In the genomic region with DNA sequence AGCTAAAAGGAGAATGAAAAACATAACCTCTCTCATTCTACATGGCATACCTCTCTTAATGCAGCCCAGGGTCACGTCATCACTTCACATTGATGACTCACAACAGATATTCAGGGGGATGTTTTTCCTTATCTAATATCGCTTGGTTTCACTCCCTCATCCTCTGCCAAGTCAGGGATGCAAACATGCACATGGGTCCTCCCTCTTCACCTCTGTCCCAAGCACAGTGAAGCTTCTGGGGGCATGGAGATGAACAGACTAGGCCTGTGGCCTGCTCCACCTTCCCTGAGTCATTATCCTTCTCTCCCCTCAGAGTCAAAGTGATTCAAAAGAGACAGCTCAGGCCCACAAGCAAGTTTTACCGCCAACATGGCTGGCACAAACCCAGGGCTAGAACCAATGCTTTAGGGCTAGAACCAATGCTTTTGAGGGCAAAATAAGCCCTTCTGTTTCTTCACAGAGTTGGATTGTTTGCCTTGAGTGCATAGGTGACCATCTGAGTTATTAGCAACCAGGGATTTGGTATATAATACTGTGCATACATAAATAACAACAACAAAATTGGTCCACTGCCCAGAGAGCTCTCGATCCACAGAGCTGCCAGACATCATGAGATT, we compare ENCODE assay signal across 9 cellular contexts. TPM values are rescaled to one million over a fixed set of nuclear protein-coding genes. Genes with fewer than 3 reads are reported as not detected.
A peak's percentile ranks its signal among the peaks of the same experiment; 100 is the strongest.
DNase-seq lines count a peak whose midpoint lies in the region; ATAC-seq and TF ChIP-seq lines count a peak whose summit lies in the region.
"Had no signal": no experiment of that assay in that cellular context is flagged by ENCODE, and none has a peak within 500 bp of the region (broad histone marks: within the 10 kb centered on the region; RNA-seq: fewer than 3 reads in every experiment).

No MANE protein-coding gene starts in this region.

- peaks cover 10% of the 10 kb centered on the region for H3K27me3 Mint-ChIP-seq in dendritic cell treated with granulocyte-macrophage colony-stimulating factor and Interleukin-4, amounts not matched to agents 40 ng/mL and 50 ng/mL, for 4 days
- peaks cover 0 to 2% of the 10 kb centered on the region in 2 donors for H3K27me3 Mint-ChIP-seq in natural killer cell treated with Interleukin-12 subunit alpha and Interleukin-12 subunit beta and Interleukin-15 and Interleukin-18, amount 100 ng/mL, for 72 hours
- H3K27me3 Mint-ChIP-seq in neural progenitor cell (ENCODE audit: insufficient read depth, low read depth) = peaks cover 14% of the 10 kb centered on the region

- CTCF ChIA-PET in AG04450 (lab: Charles Lee) = interaction anchor here (0.8 to 4.0 kb wide), 2 partner anchors 29 to 96 kb away, joined by 4 to 37 read pairs; no protein-coding TSS in a partner anchor

- intact Hi-C loops in dendritic cell treated with granulocyte-macrophage colony-stimulating factor and Interleukin-4, amounts not matched to agents 40 ng/mL and 50 ng/mL, for 4 days (cut with micrococcal nuclease) = no loop called here

- H3K27ac ChIP-seq in AG04450 (ENCODE audit: low read depth, low read length) = peak overlapping the region; percentile 99
- H3K27ac ChIP-seq in neural progenitor cell = no peak overlapping the region
- H3K27ac ChIP-seq: neutrophil had no signal

- peaks cover 42% of the 10 kb centered on the region for H3K4me1 Mint-ChIP-seq in dendritic cell treated with granulocyte-macrophage colony-stimulating factor and Interleukin-4, amounts not matched to agents 40 ng/mL and 50 ng/mL, for 4 days (ENCODE audit: low read depth)
- H3K4me1 Mint-ChIP-seq in natural killer cell treated with Interleukin-12 subunit alpha and Interleukin-12 subunit beta and Interleukin-15 and Interleukin-18, amount 100 ng/mL, for 72 hours (ENCODE audit: low read depth in 2 of 2) = peaks cover 45% of the 10 kb centered on the region in 2 donors
- peaks cover 32% of the 10 kb centered on the region for H3K4me1 Mint-ChIP-seq in neural progenitor cell

- H3K9me3 Mint-ChIP-seq in dendritic cell treated with granulocyte-macrophage colony-stimulating factor and Interleukin-4, amounts not matched to agents 40 ng/mL and 50 ng/mL, for 4 days = no peaks in the 10 kb centered on the region
- no peaks in the 10 kb centered on the region for H3K9me3 Mint-ChIP-seq in natural killer cell treated with Interleukin-12 subunit alpha and Interleukin-12 subunit beta and Interleukin-15 and Interleukin-18, amount 100 ng/mL, for 72 hours
- no peaks in the 10 kb centered on the region for H3K9me3 Mint-ChIP-seq in neural progenitor cell

- no peaks in the 10 kb centered on the region for H3K36me3 Mint-ChIP-seq in dendritic cell treated with granulocyte-macrophage colony-stimulating factor and Interleukin-4, amounts not matched to agents 40 ng/mL and 50 ng/mL, for 4 days (ENCODE audit: low read depth)
- peaks cover 4% of the 10 kb centered on the region for H3K36me3 Mint-ChIP-seq in natural killer cell treated with Interleukin-12 subunit alpha and Interleukin-12 subunit beta and Interleukin-15 and Interleukin-18, amount 100 ng/mL, for 72 hours
- H3K36me3 Mint-ChIP-seq in neural progenitor cell = no peaks in the 10 kb centered on the region

- H3F3A ChIP-seq in neural progenitor cell (ENCODE audit: low read depth) = peaks cover 28% of the 10 kb centered on the region

- H3K4me3 Mint-ChIP-seq in dendritic cell treated with granulocyte-macrophage colony-stimulating factor and Interleukin-4, amounts not matched to agents 40 ng/mL and 50 ng/mL, for 4 days = no peak overlapping the region
- peak overlapping the region; percentile 70 for H3K4me3 Mint-ChIP-seq in natural killer cell treated with Interleukin-12 subunit alpha and Interleukin-12 subunit beta and Interleukin-15 and Interleukin-18, amount 100 ng/mL, for 72 hours
- H3K4me3 Mint-ChIP-seq in neural progenitor cell = no peak overlapping the region

- ATAC-seq in natural killer cell treated with Interleukin-12 subunit alpha and Interleukin-12 subunit beta and Interleukin-15 and Interleukin-18, amount 100 ng/mL, for 72 hours = no peak
- no peak for ATAC-seq in GM18517 (IDR thresholded peaks at IDR 0.05; ENCODE audit: unreplicated experiment)

- H4K20me1 ChIP-seq in neural progenitor cell (ENCODE audit: low read depth) = peaks cover 19% of the 10 kb centered on the region

- no peaks in the 10 kb centered on the region for H3K36me3 ChIP-seq in neural progenitor cell
- H3K36me3 ChIP-seq: neutrophil had no signal

- POLR2A ChIA-PET in AG04450 (lab: Yijun Ruan, JAX) = interaction anchor here (0.6 to 8.7 kb wide), 6 partner anchors 10 to 155 kb away, joined by 4 to 201 read pairs (median 5); a partner anchor contains a TSS

- H3K4me2 ChIP-seq in neural progenitor cell = no peak overlapping the region

- no peak overlapping the region for H3K9ac ChIP-seq in neural progenitor cell

- H3K79me2 ChIP-seq in neural progenitor cell (ENCODE audit: low read depth) = no peaks in the 10 kb centered on the region

- DNase-seq in AG04450 (ENCODE audit: low read depth, low spot score) = no peak
- peak; percentile 96 for DNase-seq in NCI-H226
- DNase-seq in natural killer cell treated with Interleukin-12 subunit alpha and Interleukin-12 subunit beta and Interleukin-15 and Interleukin-18, amount 100 ng/mL, for 72 hours (ENCODE audit: low spot score) = peak; percentile 44
- DNase-seq in MV-4-11 (lab: John Stamatoyannopoulos, UW) = no peak
- DNase-seq in stimulated activated CD4-positive, alpha-beta T cell treated with anti-CD3 and anti-CD28 coated beads, Interleukin-4, amount 100 ng/mL, for 4 hours = no peak
- no peak for DNase-seq in neural progenitor cell (ENCODE audit: low spot score)

- H3K4me3 ChIP-seq in AG04450 (ENCODE audit: low read depth, low read length) (no peak overlapping the region), neural progenitor cell (no peak overlapping the region)

- H2AFZ ChIP-seq in neural progenitor cell (replicated peaks) = no peak overlapping the region

- TF ChIP-seq CTCF in AG04450 (IDR thresholded peaks at IDR 0.05; ENCODE audit: low read depth, low read length) = no peak
- no peak for TF ChIP-seq CTCF in neural progenitor cell (IDR thresholded peaks at IDR 0.05)

- H3K27ac Mint-ChIP-seq in dendritic cell treated with granulocyte-macrophage colony-stimulating factor and Interleukin-4, amounts not matched to agents 40 ng/mL and 50 ng/mL, for 4 days = peak overlapping the region; percentile 86
- H3K27ac Mint-ChIP-seq in natural killer cell treated with Interleukin-12 subunit alpha and Interleukin-12 subunit beta and Interleukin-15 and Interleukin-18, amount 100 ng/mL, for 72 hours = peak overlapping the region; percentile 89 to 97
- no peak overlapping the region for H3K27ac Mint-ChIP-seq in neural progenitor cell

- H3K9me3 ChIP-seq in AG04450 (ENCODE audit: control insufficient read depth, insufficient read depth, low read length) (no peaks in the 10 kb centered on the region; the same call in 1 of the 2 replicates), neural progenitor cell (ENCODE audit: low read depth) (no peaks in the 10 kb centered on the region)
- H3K9me3 ChIP-seq: neutrophil had no signal

- H3K27me3 ChIP-seq in AG04450 (ENCODE audit: control insufficient read depth, insufficient read depth, low read length) = no peaks in the 10 kb centered on the region
- peaks cover 99% of the 10 kb centered on the region for H3K27me3 ChIP-seq in neural progenitor cell

- H3K4me1 ChIP-seq in neural progenitor cell = peaks cover 18% of the 10 kb centered on the region

RNA-seq across cellular contexts. Expression of a gene that starts 2.2 kb away (rescaled TPM):
- polyA plus RNA-seq in AG04450 (2011; rRNA removed) = 82.6 and 146 TPM in 2 replicates
- 63.5 and 64.1 TPM in 2 replicates for polyA minus RNA-seq in AG04450 (2011; rRNA and poly(A)+ RNA removed)
- 1,000 to 10,000 TPM in 1 of 2 donors, 100 to 1,000 TPM in 1; 549 to 1,013 TPM for total RNA-seq in natural killer cell treated with Interleukin-12 subunit alpha and Interleukin-12 subunit beta and Interleukin-15 and Interleukin-18, amount 100 ng/mL, for 72 hours
- total RNA-seq in neural progenitor cell (ENCODE audit: low replicate concordance) = 1.3 TPM in 1 of 2 replicates, not detected in the other

RNA-seq across cellular contexts. Expression of a gene that starts 16.9 kb away (rescaled TPM):
- not detected in 2 replicates for polyA plus RNA-seq in AG04450 (2011; rRNA removed)
- polyA minus RNA-seq in AG04450 (2011; rRNA and poly(A)+ RNA removed) = not detected in 2 replicates
- 1 to 10 TPM in 1 of 2 donors, under 1 TPM in 1; 0.70 to 4.2 TPM for total RNA-seq in natural killer cell treated with Interleukin-12 subunit alpha and Interleukin-12 subunit beta and Interleukin-15 and Interleukin-18, amount 100 ng/mL, for 72 hours
- not detected in 2 replicates for total RNA-seq in neural progenitor cell (ENCODE audit: low replicate concordance)

RNA-seq across cellular contexts. Expression of a gene that starts 19.4 kb away (rescaled TPM):
- 153 and 250 TPM in 2 replicates for polyA plus RNA-seq in AG04450 (2011; rRNA removed)
- 51.3 and 58.4 TPM in 2 replicates for polyA minus RNA-seq in AG04450 (2011; rRNA and poly(A)+ RNA removed)
- 100 to 1,000 TPM in 1 of 2 donors, 10 to 100 TPM in 1; 58.5 to 148 TPM for total RNA-seq in natural killer cell treated with Interleukin-12 subunit alpha and Interleukin-12 subunit beta and Interleukin-15 and Interleukin-18, amount 100 ng/mL, for 72 hours
- 1.9 and 2.4 TPM in 2 replicates for total RNA-seq in neural progenitor cell (ENCODE audit: low replicate concordance)

RNA-seq across cellular contexts. Expression of a gene that starts 26.3 kb away (rescaled TPM):
- 0.10 and 0.38 TPM in 2 replicates for polyA plus RNA-seq in AG04450 (2011; rRNA removed)
- polyA minus RNA-seq in AG04450 (2011; rRNA and poly(A)+ RNA removed) = not detected in 2 replicates
- under 1 TPM in 1 of 2 donors, not detected in 1; 0.36 TPM for total RNA-seq in natural killer cell treated with Interleukin-12 subunit alpha and Interleukin-12 subunit beta and Interleukin-15 and Interleukin-18, amount 100 ng/mL, for 72 hours
- not detected in 2 replicates for total RNA-seq in neural progenitor cell (ENCODE audit: low replicate concordance)

RNA-seq across cellular contexts. Expression of a gene that starts 32.3 kb away (rescaled TPM):
- 0.66 TPM in 1 of 2 replicates, not detected in the other for polyA plus RNA-seq in AG04450 (2011; rRNA removed)
- 0.91 and 1.1 TPM in 2 replicates for polyA minus RNA-seq in AG04450 (2011; rRNA and poly(A)+ RNA removed)
- total RNA-seq in natural killer cell treated with Interleukin-12 subunit alpha and Interleukin-12 subunit beta and Interleukin-15 and Interleukin-18, amount 100 ng/mL, for 72 hours = 10 to 100 TPM in 1 of 2 donors, 1 to 10 TPM in 1; 6.3 to 22.4 TPM
- total RNA-seq in neural progenitor cell (ENCODE audit: low replicate concordance) = not detected in 2 replicates

Comparison
In these comparisons a context has a peak if more than half of its experiments do, and no peak if none do; other contexts are left out.
1. DNase-seq: peak in NCI-H226 (single experiment) and natural killer cell treated with Interleukin-12 subunit alpha and Interleukin-12 subunit beta and Interleukin-15 and Interleukin-18, amount 100 ng/mL, for 72 hours (single experiment); none in AG04450 (single experiment), MV-4-11 (single experiment), stimulated activated CD4-positive, alpha-beta T cell treated with anti-CD3 and anti-CD28 coated beads, Interleukin-4, amount 100 ng/mL, for 4 hours (0 of 2) and neural progenitor cell (single experiment).
2. RNA of a gene that starts 2.2 kb away (total RNA-seq): 549 to 1,013 TPM in natural killer cell treated with Interleukin-12 subunit alpha and Interleukin-12 subunit beta and Interleukin-15 and Interleukin-18, amount 100 ng/mL, for 72 hours; 1.3 TPM in neural progenitor cell; every median in the first group is over 100 times any median in the second.
3. RNA of a gene that starts 19.4 kb away (total RNA-seq): 58.5 to 148 TPM in natural killer cell treated with Interleukin-12 subunit alpha and Interleukin-12 subunit beta and Interleukin-15 and Interleukin-18, amount 100 ng/mL, for 72 hours; 1.9 to 2.4 TPM in neural progenitor cell; every median in the first group is over 10 times any median in the second.